In genomic region chr12:62898568-62898967, GRCh38 we compare ENCODE assay signal across 14 cellular contexts. TPM values are rescaled to one million over a fixed set of nuclear protein-coding genes. Genes with fewer than 3 reads are reported as not detected.
DNase-seq lines count a peak whose midpoint lies in the region; ATAC-seq, FAIRE-seq and TF ChIP-seq lines count a peak whose summit lies in the region.
"Had no signal": no experiment of that assay in that cellular context is flagged by ENCODE, and none has a peak within 500 bp of the region (broad histone marks: within the 10 kb centered on the region; RNA-seq: fewer than 3 reads in every experiment).

No MANE protein-coding gene starts in this region.

- CTCF ChIA-PET in Calu3 (lab: Charles Lee), result interaction anchor here (1.6 kb wide), 1 partner anchor 79 kb away, joined by 3 read pairs; no protein-coding TSS in a partner anchor
- CTCF ChIA-PET in WTC11 (lab: Charles Lee), result no interaction called here

- no peak overlapping the region for H3K27ac ChIP-seq in mesendoderm (ENCODE audit: low read depth, low read length)

- H3K36me3 Mint-ChIP-seq in Calu3 (ENCODE audit: insufficient read depth, unreplicated experiment) (peaks cover 12% of the 10 kb centered on the region), WTC11 (peaks cover 11% of the 10 kb centered on the region)
- H3K36me3 Mint-ChIP-seq: activated naive CD8-positive, alpha-beta T cell; natural killer cell had no signal

- no peak for FAIRE-seq in GM12892 (lab: Jason Lieb, UNC)

- no peak overlapping the region for H3K9ac ChIP-seq in mesendoderm (ENCODE audit: low read length)

- peak; percentile 26 for DNase-seq in Calu3
- DNase-seq in M059J (ENCODE audit: low read depth), result peak; percentile 52
- no peak for DNase-seq in WTC11 (ENCODE audit: low spot score)
- DNase-seq in mesendoderm, result no peak
- DNase-seq in DMS153 treated with DMSO at 0.1 percent for 48 hours (lab: John Stamatoyannopoulos, UW; ENCODE audit: unreplicated experiment), result no peak
- no peak for DNase-seq in GM12892 (ENCODE audit: insufficient read length)
- DNase-seq in NCI-H510A treated with DMSO at 0.1 percent for 48 hours (lab: John Stamatoyannopoulos, UW), result no peak
- no peak for DNase-seq in DMS 273 treated with DMSO at 0.1 percent for 48 hours (lab: John Stamatoyannopoulos, UW)
- DNase-seq: activated T-cell treated with anti-CD3 and anti-CD28 coated beads, Interleukin-2, amount 50 U/mL, for 1 hour; effector memory CD8-positive, alpha-beta T cell; natural killer cell; NCI-H1092; retina had no signal

- BruUV-seq in Calu3 (replicated peaks; lab: Mats Ljungman, UMichigan), result no TSS peak

- H3K4me1 Mint-ChIP-seq in Calu3 (ENCODE audit: low read depth, unreplicated experiment), result peaks cover 37% of the 10 kb centered on the region
- H3K4me1 Mint-ChIP-seq in WTC11, result peaks cover 42% of the 10 kb centered on the region
- H3K4me1 Mint-ChIP-seq: natural killer cell had no signal

- WGBS in mesendoderm (ENCODE audit: extremely low coverage, insufficient coverage, low lambda C conversion rate), result no CpG with 5 or more reads among the region's 3 CpGs

- H3K4ac ChIP-seq in mesendoderm (ENCODE audit: low read depth, low read length), result no peak overlapping the region

- no peak overlapping the region for H3K18ac ChIP-seq in mesendoderm (ENCODE audit: low read length)

- no peaks in the 10 kb centered on the region for H3K27me3 ChIP-seq in mesendoderm (ENCODE audit: insufficient read depth, low read length, poor library complexity)

- no peaks in the 10 kb centered on the region for H3K36me3 ChIP-seq in mesendoderm (ENCODE audit: control insufficient read depth, insufficient read depth, low read length)

- TF ChIP-seq POLR2A in GM12892 (IDR thresholded peaks at IDR 0.05; ENCODE audit: low read depth, low read length), result no peak

- no peak for ATAC-seq in WTC11
- ATAC-seq: effector memory CD8-positive, alpha-beta T cell; natural killer cell had no signal

- intact Hi-C loops in Calu3 (cut with micrococcal nuclease; ENCODE audit: unreplicated experiment), result no loop called here

- peak overlapping the region; percentile 71 for H3K27ac Mint-ChIP-seq in Calu3 (ENCODE audit: unreplicated experiment)
- peak overlapping the region; percentile 20; the same call in 1 of the 2 replicates for H3K27ac Mint-ChIP-seq in WTC11
- H3K27ac Mint-ChIP-seq: activated naive CD8-positive, alpha-beta T cell; effector memory CD8-positive, alpha-beta T cell; natural killer cell had no signal

- TF ChIP-seq CTCF in Calu3 (IDR thresholded peaks at IDR 0.05; ENCODE audit: unreplicated experiment) (no peak), WTC11 (IDR thresholded peaks at IDR 0.05) (no peak)

- POLR2A ChIA-PET in WTC11 (lab: Charles Lee), result no interaction called here

- H3K4me3 ChIP-seq in mesendoderm (ENCODE audit: low read length), result no peak overlapping the region

- H2BK15ac ChIP-seq in mesendoderm (replicated peaks; ENCODE audit: low read depth), result no peak overlapping the region

- no peak overlapping the region for H2BK5ac ChIP-seq in mesendoderm (ENCODE audit: low read length)

- H3K9me3 Mint-ChIP-seq in Calu3 (ENCODE audit: low read depth, unreplicated experiment), result peaks cover 2% of the 10 kb centered on the region
- H3K9me3 Mint-ChIP-seq in WTC11, result peaks cover 5% of the 10 kb centered on the region
- H3K9me3 Mint-ChIP-seq: natural killer cell had no signal

- H2AK5ac ChIP-seq in mesendoderm (ENCODE audit: low read length), result no peak overlapping the region

- H3K4me2 ChIP-seq in mesendoderm (ENCODE audit: low read length), result no peak overlapping the region

- H3K56ac ChIP-seq in mesendoderm (ENCODE audit: low read length), result no peak overlapping the region

- peak overlapping the region; percentile 24 for H4K5ac ChIP-seq in mesendoderm (ENCODE audit: low read length)

- H3K79me2 ChIP-seq in mesendoderm (ENCODE audit: control insufficient read depth, insufficient read depth, low read length), result peaks cover 14% of the 10 kb centered on the region

- H3K4me1 ChIP-seq in mesendoderm (ENCODE audit: control insufficient read depth, low read depth, low read length), result peaks cover 6% of the 10 kb centered on the region

- H4K8ac ChIP-seq in mesendoderm (ENCODE audit: low read depth, low read length), result no peak overlapping the region

- H3K4me3 Mint-ChIP-seq in Calu3 (ENCODE audit: low read depth, unreplicated experiment) (no peak overlapping the region), WTC11 (no peak overlapping the region)
- H3K4me3 Mint-ChIP-seq: activated naive CD8-positive, alpha-beta T cell; effector memory CD8-positive, alpha-beta T cell; natural killer cell had no signal

- H3K23ac ChIP-seq in mesendoderm (ENCODE audit: low read length), result no peak overlapping the region

- peaks cover 10% of the 10 kb centered on the region for H3K79me1 ChIP-seq in mesendoderm (ENCODE audit: low read length)

- no peak overlapping the region for H2BK120ac ChIP-seq in mesendoderm (ENCODE audit: low read depth, low read length)

- H3K27me3 Mint-ChIP-seq in Calu3 (ENCODE audit: unreplicated experiment), result no peaks in the 10 kb centered on the region
- no peaks in the 10 kb centered on the region for H3K27me3 Mint-ChIP-seq in WTC11 (ENCODE audit: low read depth)
- H3K27me3 Mint-ChIP-seq: activated naive CD8-positive, alpha-beta T cell; effector memory CD8-positive, alpha-beta T cell had no signal

TF ChIP-seq in WTC11, 78 proteins besides CTCF, POLR2A, EP300 and RAD21:
- TF ChIP-seq SP1 (CRISPR knock-in tag; conservative IDR thresholded peaks at IDR 0.05) (no peak), ZNF396 (CRISPR knock-in tag; IDR thresholded peaks at IDR 0.05; ENCODE audit: borderline replicate concordance) (no peak), GABPB1 (CRISPR knock-in tag; IDR thresholded peaks at IDR 0.05) (no peak), ELF4 (CRISPR knock-in tag; IDR thresholded peaks at IDR 0.05; ENCODE audit: low read depth) (no peak), NFATC4 (CRISPR knock-in tag; IDR thresholded peaks at IDR 0.05) (no peak), SOX15 (CRISPR knock-in tag; IDR thresholded peaks at IDR 0.05) (no peak), JAZF1 (CRISPR knock-in tag; IDR thresholded peaks at IDR 0.05) (no peak), TP53 (CRISPR knock-in tag; IDR thresholded peaks at IDR 0.05) (no peak)

RNA-seq across cellular contexts. Expression of gene PPM1H, which starts 36.4 kb away (rescaled TPM):
- 36.7 and 39.1 TPM in 2 replicates for total RNA-seq in Calu3 (2022)
- total RNA-seq in M059J (2014; rRNA removed; shearing (Covaris generic)), result 5.2 and 9.2 TPM in 2 replicates
- 37.1 to 45.6 TPM (median 40.9 TPM) in 3 replicates for total RNA-seq in WTC11 (2021)
- polyA plus RNA-seq in mesendoderm (2013, experiment 1 of 2), result 15.7 TPM
- polyA plus RNA-seq in mesendoderm (2013, experiment 2 of 2), result 15.2 TPM
- polyA plus RNA-seq in GM12892 (2012; ENCODE audit: missing spikeins), result 0.19 TPM

Comparison
In these comparisons a context has a peak if more than half of its experiments do, and no peak if none do; other contexts are left out.
1. DNase-seq: peak in Calu3 (single experiment) and M059J (single experiment); none in WTC11 (single experiment), mesendoderm (single experiment), DMS153 treated with DMSO at 0.1 percent for 48 hours (single experiment), GM12892 (single experiment), NCI-H510A treated with DMSO at 0.1 percent for 48 hours (single experiment) and DMS 273 treated with DMSO at 0.1 percent for 48 hours (single experiment).